In genomic region chr13:97944396-97945029, GRCh38 we compare ENCODE assay signal across 1 cellular context.
TF ChIP-seq lines count a peak whose summit lies in the region.

No MANE protein-coding gene starts in this region.

TF ChIP-seq in HEK293, 187 proteins besides CTCF, POLR2A, EP300 and RAD21 (continued from another document):
- TF ChIP-seq, protein P1, sequence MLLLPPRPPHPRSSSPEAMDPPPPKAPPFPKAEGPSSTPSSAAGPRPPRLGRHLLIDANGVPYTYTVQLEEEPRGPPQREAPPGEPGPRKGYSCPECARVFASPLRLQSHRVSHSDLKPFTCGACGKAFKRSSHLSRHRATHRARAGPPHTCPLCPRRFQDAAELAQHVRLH (tag by site-specific recombination; IDR thresholded peaks at IDR 0.05) = peak; percentile 63; the same call in 1 of the 2 replicates
- no peak for TF ChIP-seq ZFP3 (tag by site-specific recombination; IDR thresholded peaks at IDR 0.05; ENCODE audit: low read depth)
- TF ChIP-seq ZNF169 (tag by site-specific recombination; IDR thresholded peaks at IDR 0.05) = no peak
- TF ChIP-seq ZNF114 (tag by site-specific recombination; IDR thresholded peaks at IDR 0.05) = no peak
- no peak for TF ChIP-seq ZNF16 (tag by site-specific recombination; IDR thresholded peaks at IDR 0.05; ENCODE audit: low read depth)
- TF ChIP-seq ZNF211 (tag by site-specific recombination; IDR thresholded peaks at IDR 0.05; ENCODE audit: low read depth) = no peak
- TF ChIP-seq, protein P2, sequence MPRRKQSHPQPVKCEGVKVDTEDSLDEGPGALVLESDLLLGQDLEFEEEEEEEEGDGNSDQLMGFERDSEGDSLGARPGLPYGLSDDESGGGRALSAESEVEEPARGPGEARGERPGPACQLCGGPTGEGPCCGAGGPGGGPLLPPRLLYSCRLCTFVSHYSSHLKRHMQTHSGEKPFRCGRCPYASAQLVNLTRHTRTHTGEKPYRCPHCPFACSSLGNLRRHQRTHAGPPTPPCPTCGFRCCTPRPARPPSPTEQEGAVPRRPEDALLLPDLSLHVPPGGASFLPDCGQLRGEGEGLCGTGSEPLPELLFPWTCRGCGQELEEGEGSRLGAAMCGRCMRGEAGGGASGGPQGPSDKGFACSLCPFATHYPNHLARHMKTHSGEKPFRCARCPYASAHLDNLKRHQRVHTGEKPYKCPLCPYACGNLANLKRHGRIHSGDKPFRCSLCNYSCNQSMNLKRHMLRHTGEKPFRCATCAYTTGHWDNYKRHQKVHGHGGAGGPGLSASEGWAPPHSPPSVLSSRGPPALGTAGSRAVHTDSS (tag by site-specific recombination; IDR thresholded peaks at IDR 0.05) = no peak
- TF ChIP-seq ZNF24 (tag by site-specific recombination; IDR thresholded peaks at IDR 0.05) = peak; percentile 67; the same call in 1 of the 2 replicates
- TF ChIP-seq MZF1 (tag by site-specific recombination; IDR thresholded peaks at IDR 0.05; ENCODE audit: borderline replicate concordance) = no peak
- no peak for TF ChIP-seq ZNF280C (tag by site-specific recombination; IDR thresholded peaks at IDR 0.05)
- TF ChIP-seq WT1 (tag by site-specific recombination; IDR thresholded peaks at IDR 0.05) = 0 out of 2 replicates have a peak, but pooled peaks have one; percentile 10
- TF ChIP-seq, protein P3, sequence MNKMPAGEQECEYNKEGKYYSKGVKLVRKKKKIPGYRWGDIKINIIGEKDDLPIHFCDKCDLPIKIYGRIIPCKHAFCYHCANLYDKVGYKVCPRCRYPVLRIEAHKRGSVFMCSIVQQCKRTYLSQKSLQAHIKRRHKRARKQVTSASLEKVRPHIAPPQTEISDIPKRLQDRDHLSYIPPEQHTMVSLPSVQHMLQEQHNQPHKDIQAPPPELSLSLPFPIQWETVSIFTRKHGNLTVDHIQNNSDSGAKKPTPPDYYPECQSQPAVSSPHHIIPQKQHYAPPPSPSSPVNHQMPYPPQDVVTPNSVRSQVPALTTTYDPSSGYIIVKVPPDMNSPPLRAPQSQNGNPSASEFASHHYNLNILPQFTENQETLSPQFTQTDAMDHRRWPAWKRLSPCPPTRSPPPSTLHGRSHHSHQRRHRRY (tag by site-specific recombination; IDR thresholded peaks at IDR 0.05) = no peak
- TF ChIP-seq ZBTB44 (tag by site-specific recombination; IDR thresholded peaks at IDR 0.05) = peak; percentile 40; the same call in 1 of the 2 replicates
- 0 out of 2 replicates have a peak, but pooled peaks have one; percentile 51 for TF ChIP-seq ZNF561 (tag by site-specific recombination; IDR thresholded peaks at IDR 0.05; ENCODE audit: borderline replicate concordance)
- peak; percentile 58; the same call in 1 of the 2 replicates for TF ChIP-seq IKZF3 (tag by site-specific recombination; IDR thresholded peaks at IDR 0.05)
- TF ChIP-seq ZNF391 (tag by site-specific recombination; IDR thresholded peaks at IDR 0.05; ENCODE audit: borderline replicate concordance, low read depth) = no peak
- peak; percentile 22; the same call in 1 of the 2 replicates for TF ChIP-seq ZFP69B (tag by site-specific recombination; IDR thresholded peaks at IDR 0.05)
- TF ChIP-seq, protein P4, sequence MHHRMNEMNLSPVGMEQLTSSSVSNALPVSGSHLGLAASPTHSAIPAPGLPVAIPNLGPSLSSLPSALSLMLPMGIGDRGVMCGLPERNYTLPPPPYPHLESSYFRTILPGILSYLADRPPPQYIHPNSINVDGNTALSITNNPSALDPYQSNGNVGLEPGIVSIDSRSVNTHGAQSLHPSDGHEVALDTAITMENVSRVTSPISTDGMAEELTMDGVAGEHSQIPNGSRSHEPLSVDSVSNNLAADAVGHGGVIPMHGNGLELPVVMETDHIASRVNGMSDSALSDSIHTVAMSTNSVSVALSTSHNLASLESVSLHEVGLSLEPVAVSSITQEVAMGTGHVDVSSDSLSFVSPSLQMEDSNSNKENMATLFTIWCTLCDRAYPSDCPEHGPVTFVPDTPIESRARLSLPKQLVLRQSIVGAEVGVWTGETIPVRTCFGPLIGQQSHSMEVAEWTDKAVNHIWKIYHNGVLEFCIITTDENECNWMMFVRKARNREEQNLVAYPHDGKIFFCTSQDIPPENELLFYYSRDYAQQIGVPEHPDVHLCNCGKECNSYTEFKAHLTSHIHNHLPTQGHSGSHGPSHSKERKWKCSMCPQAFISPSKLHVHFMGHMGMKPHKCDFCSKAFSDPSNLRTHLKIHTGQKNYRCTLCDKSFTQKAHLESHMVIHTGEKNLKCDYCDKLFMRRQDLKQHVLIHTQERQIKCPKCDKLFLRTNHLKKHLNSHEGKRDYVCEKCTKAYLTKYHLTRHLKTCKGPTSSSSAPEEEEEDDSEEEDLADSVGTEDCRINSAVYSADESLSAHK (tag by site-specific recombination; IDR thresholded peaks at IDR 0.05) = 0 out of 2 replicates have a peak, but pooled peaks have one; percentile 27
- TF ChIP-seq ZNF670 (tag by site-specific recombination; IDR thresholded peaks at IDR 0.05; ENCODE audit: low read depth) = no peak
- TF ChIP-seq ZNF660 (tag by site-specific recombination; IDR thresholded peaks at IDR 0.05) = peak; percentile 75; the same call in 1 of the 2 replicates
- TF ChIP-seq ZNF335 (tag by site-specific recombination; conservative IDR thresholded peaks at IDR 0.05) = peak; percentile 80
- TF ChIP-seq ZNF514 (tag by site-specific recombination; IDR thresholded peaks at IDR 0.05) = no peak
- TF ChIP-seq ZNF747 (tag by site-specific recombination; IDR thresholded peaks at IDR 0.05) = no peak
- TF ChIP-seq PRDM1 (tag by site-specific recombination; IDR thresholded peaks at IDR 0.05) = no peak
- no peak for TF ChIP-seq ZFP41 (tag by site-specific recombination; IDR thresholded peaks at IDR 0.05; ENCODE audit: borderline replicate concordance)
- TF ChIP-seq ZNF558 (tag by site-specific recombination; IDR thresholded peaks at IDR 0.05) = no peak
- TF ChIP-seq ZFP37 (tag by site-specific recombination; IDR thresholded peaks at IDR 0.05) = 0 out of 2 replicates have a peak, but pooled peaks have one; percentile 24
- TF ChIP-seq ZNF416 (tag by site-specific recombination; IDR thresholded peaks at IDR 0.05) = no peak
- TF ChIP-seq GLI4 (tag by site-specific recombination; IDR thresholded peaks at IDR 0.05) = no peak
- TF ChIP-seq ZNF394 (tag by site-specific recombination; IDR thresholded peaks at IDR 0.05; ENCODE audit: borderline replicate concordance) = peak; percentile 46; the same call in 1 of the 2 replicates
- no peak for TF ChIP-seq ZNF146 (tag by site-specific recombination; IDR thresholded peaks at IDR 0.05)
- TF ChIP-seq ZNF175 (tag by site-specific recombination; IDR thresholded peaks at IDR 0.05) = no peak
- TF ChIP-seq ZNF433 (tag by site-specific recombination; IDR thresholded peaks at IDR 0.05; ENCODE audit: low read depth) = no peak
- TF ChIP-seq, protein P5, sequence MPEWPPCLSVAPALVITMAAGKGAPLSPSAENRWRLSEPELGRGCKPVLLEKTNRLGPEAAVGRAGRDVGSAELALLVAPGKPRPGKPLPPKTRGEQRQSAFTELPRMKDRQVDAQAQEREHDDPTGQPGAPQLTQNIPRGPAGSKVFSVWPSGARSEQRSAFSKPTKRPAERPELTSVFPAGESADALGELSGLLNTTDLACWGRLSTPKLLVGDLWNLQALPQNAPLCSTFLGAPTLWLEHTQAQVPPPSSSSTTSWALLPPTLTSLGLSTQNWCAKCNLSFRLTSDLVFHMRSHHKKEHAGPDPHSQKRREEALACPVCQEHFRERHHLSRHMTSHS (tag by site-specific recombination; IDR thresholded peaks at IDR 0.05) = no peak
- no peak for TF ChIP-seq ZNF404 (tag by site-specific recombination; IDR thresholded peaks at IDR 0.05)
- TF ChIP-seq ZNF544 (tag by site-specific recombination; IDR thresholded peaks at IDR 0.05) = no peak
- no peak for TF ChIP-seq ZNF140 (tag by site-specific recombination; IDR thresholded peaks at IDR 0.05)
- TF ChIP-seq INSM2 (tag by site-specific recombination; IDR thresholded peaks at IDR 0.05) = no peak
- TF ChIP-seq KLF9 (tag by site-specific recombination; IDR thresholded peaks at IDR 0.05; ENCODE audit: low read depth) = no peak
- TF ChIP-seq ZNF701 (tag by site-specific recombination; IDR thresholded peaks at IDR 0.05) = no peak
- no peak for TF ChIP-seq ZNF707 (tag by site-specific recombination; IDR thresholded peaks at IDR 0.05)
- peak; percentile 76 for TF ChIP-seq ZNF366 (tag by site-specific recombination; conservative IDR thresholded peaks at IDR 0.05)
- no peak for TF ChIP-seq ZNF600 (tag by site-specific recombination; IDR thresholded peaks at IDR 0.05)
- TF ChIP-seq ZNF341 (tag by site-specific recombination; IDR thresholded peaks at IDR 0.05; ENCODE audit: low read depth) = no peak
- TF ChIP-seq ZNF37A (tag by site-specific recombination; IDR thresholded peaks at IDR 0.05) = no peak
- 0 out of 2 replicates have a peak, but pooled peaks have one; percentile 18 for TF ChIP-seq ZSCAN23 (tag by site-specific recombination; IDR thresholded peaks at IDR 0.05)
- no peak for TF ChIP-seq ZNF555 (tag by site-specific recombination; conservative IDR thresholded peaks at IDR 0.05)
- no peak for TF ChIP-seq ZNF19 (tag by site-specific recombination; IDR thresholded peaks at IDR 0.05; ENCODE audit: low read depth)
- peak; percentile 56 for TF ChIP-seq ZNF629 (tag by site-specific recombination; IDR thresholded peaks at IDR 0.05)
- no peak for TF ChIP-seq ZSCAN18 (tag by site-specific recombination; IDR thresholded peaks at IDR 0.05)
- TF ChIP-seq ZBTB17 (tag by site-specific recombination; IDR thresholded peaks at IDR 0.05) = peak; percentile 78
- peak; percentile 92 for TF ChIP-seq ZSCAN30 (tag by site-specific recombination; IDR thresholded peaks at IDR 0.05)
- TF ChIP-seq ZNF133 (tag by site-specific recombination; IDR thresholded peaks at IDR 0.05) = peak; percentile 83
- TF ChIP-seq, protein P6, sequence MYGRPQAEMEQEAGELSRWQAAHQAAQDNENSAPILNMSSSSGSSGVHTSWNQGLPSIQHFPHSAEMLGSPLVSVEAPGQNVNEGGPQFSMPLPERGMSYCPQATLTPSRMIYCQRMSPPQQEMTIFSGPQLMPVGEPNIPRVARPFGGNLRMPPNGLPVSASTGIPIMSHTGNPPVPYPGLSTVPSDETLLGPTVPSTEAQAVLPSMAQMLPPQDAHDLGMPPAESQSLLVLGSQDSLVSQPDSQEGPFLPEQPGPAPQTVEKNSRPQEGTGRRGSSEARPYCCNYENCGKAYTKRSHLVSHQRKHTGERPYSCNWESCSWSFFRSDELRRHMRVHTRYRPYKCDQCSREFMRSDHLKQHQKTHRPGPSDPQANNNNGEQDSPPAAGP (tag by site-specific recombination; IDR thresholded peaks at IDR 0.05) = no peak
